Comparison of ENCODE assay signal across 8 cellular contexts in genomic region chr10:72686430-72686829, GRCh38. TPM values are rescaled to one million over a fixed set of nuclear protein-coding genes. Genes with fewer than 3 reads are reported as not detected.
DNase-seq lines count a peak whose midpoint lies in the region; ATAC-seq, FAIRE-seq and TF ChIP-seq lines count a peak whose summit lies in the region.
"Not testable (repeated sequence)": the region's sequence is repeated elsewhere in the genome, so short reads cannot be mapped to it uniquely, and the experiment has no call there.

No MANE protein-coding gene starts in this region.

- TF ChIP-seq POLR2A in A549 (IDR thresholded peaks at IDR 0.05; ENCODE audit: low read length); transverse colon (IDR thresholded peaks at IDR 0.05): not testable (repeated sequence)

- CTCF ChIA-PET in A549 (lab: Yijun Ruan, JAX), result interaction anchor here (1.3 to 1.7 kb wide), 3 partner anchors 10 to 148 kb away, joined by 3 to 9 read pairs (median 3); no protein-coding TSS in a partner anchor

- peaks cover 77% of the 10 kb centered on the region for H3K4me1 ChIP-seq in A549
- peaks cover 26% of the 10 kb centered on the region for H3K4me1 ChIP-seq in keratinocyte (ENCODE audit: control insufficient read depth, extremely low read depth, insufficient read depth, low read length)
- H3K4me1 ChIP-seq in mucosa of rectum (ENCODE audit: control insufficient read depth in 2 of 2, insufficient read depth in 2 of 2, low read length in 2 of 2), result peaks cover 6 to 32% of the 10 kb centered on the region in 2 donors
- peaks cover 62% of the 10 kb centered on the region for H3K4me1 ChIP-seq in psoas muscle
- H3K4me1 ChIP-seq in transverse colon, result peaks cover 0 to 31% (median 16%) of the 10 kb centered on the region in 4 donors

- H3K9ac ChIP-seq in keratinocyte (ENCODE audit: control insufficient read depth, extremely low read depth, insufficient read depth, low read length); mucosa of rectum (ENCODE audit: low read depth in 1 of 2, low read length in 2 of 2): not testable (repeated sequence)

- dilution Hi-C loops in keratinocyte (cut with MboI; ENCODE audit: extremely low pct_ligation_motif_present, low sequenced_read_pairs), result not testable (repeated sequence)

- H3K9me3 ChIP-seq in A549; keratinocyte (ENCODE audit: control insufficient read depth, low read depth, low read length); mucosa of rectum (ENCODE audit: control insufficient read depth in 2 of 2, low read length in 2 of 2); psoas muscle; transverse colon: not testable (repeated sequence)

- not testable (repeated sequence) for DNase-seq in A549 (ENCODE audit: low read depth in 1 of 2, low spot score in 1 of 2); epithelial cell of prostate (ENCODE audit: low read depth, low spot score); keratinocyte (ENCODE audit: low read depth, low spot score); transverse colon
- DNase-seq in NCI-H2171 treated with DMSO at 0.1 percent for 48 hours (lab: John Stamatoyannopoulos, UW), result peak; percentile 3
- peak; percentile 77 for DNase-seq in bronchial epithelial cell (ENCODE audit: low read depth)
- peak in 1 of 2 donors; percentile 56 for DNase-seq in psoas muscle

- POLR2A ChIA-PET in A549 (lab: Yijun Ruan, JAX), result interaction anchor here (0.9 kb wide), 1 partner anchor 10 kb away, joined by 6 read pairs; no protein-coding TSS in a partner anchor

- not testable (repeated sequence) for H4K20me1 ChIP-seq in keratinocyte (ENCODE audit: control insufficient read depth, extremely low read depth, insufficient read depth, low read length)

- TF ChIP-seq RAD21 in A549 (conservative IDR thresholded peaks at IDR 0.05 in 1 of 2, IDR thresholded peaks at IDR 0.05 in 1 of 2), result not testable (repeated sequence)

- H3K79me2 ChIP-seq in keratinocyte (ENCODE audit: control insufficient read depth, insufficient read depth, low read length), result not testable (repeated sequence)

- in situ Hi-C loops in transverse colon (cut with MboI; ENCODE audit: low pct_ligation_motif_present in 1 of 4, low pct_unique_long_range_greater_than_20kb in 1 of 4, low sequenced_read_pairs in 3 of 4), result not testable (repeated sequence)

- H3K36me3 ChIP-seq in bronchial epithelial cell (ENCODE audit: control insufficient read depth, insufficient read depth, low read length); keratinocyte (ENCODE audit: control insufficient read depth in 2 of 2, extremely low read depth in 1 of 2, insufficient read depth in 2 of 2, low read length in 2 of 2); mucosa of rectum (ENCODE audit: control insufficient read depth in 2 of 2, insufficient read depth in 2 of 2, low read length in 2 of 2); psoas muscle (ENCODE audit: insufficient read depth in 1 of 2, low read depth in 1 of 2); transverse colon: not testable (repeated sequence)

- peak overlapping the region; percentile 87 to 89 for H3K27ac ChIP-seq in A549
- H3K27ac ChIP-seq in epithelial cell of prostate, result peak overlapping the region; percentile 76
- H3K27ac ChIP-seq in keratinocyte (ENCODE audit: control insufficient read depth, insufficient read depth, low read length), result not testable (repeated sequence)
- peak overlapping the region; percentile 71 to 82 for H3K27ac ChIP-seq in mucosa of rectum (ENCODE audit: low read depth in 2 of 2, low read length in 2 of 2)
- H3K27ac ChIP-seq in psoas muscle, result peak overlapping the region; percentile 93
- peak overlapping the region; percentile 59 to 72 (median 68) for H3K27ac ChIP-seq in transverse colon

- FAIRE-seq in A549 (lab: Jason Lieb, UNC); bronchial epithelial cell (lab: Jason Lieb, UNC): not testable (repeated sequence)
- peak; percentile 9 for FAIRE-seq in keratinocyte (lab: Jason Lieb, UNC)

- H3K4me2 ChIP-seq in A549 (peak overlapping the region; percentile 87), keratinocyte (ENCODE audit: control insufficient read depth, extremely low read depth, insufficient read depth, low read depth, low read length) (peak overlapping the region; percentile 22)

- H2AFZ ChIP-seq in keratinocyte (ENCODE audit: control insufficient read depth, low read length), result peak overlapping the region; percentile 46

- not testable (repeated sequence) for H3K4me3 ChIP-seq in A549; bronchial epithelial cell (ENCODE audit: low read depth, low read length); keratinocyte (ENCODE audit: control insufficient read depth in 2 of 3, extremely low read depth in 1 of 3, insufficient read depth in 2 of 3, low read depth in 1 of 3, low read length in 3 of 3); mucosa of rectum (ENCODE audit: low read length in 2 of 2); psoas muscle; transverse colon

- 76% methylated on average over 8 of the region's 8 CpGs for WGBS in A549 (ENCODE audit: missing lambda C conversion rate)
- 50 to 64% (median 52%) methylated on average over 8 of the region's 8 CpGs for WGBS in psoas muscle, 3 donors
- WGBS in transverse colon (ENCODE audit: low coverage in 1 of 2), 2 donors, result 82 to 91% methylated on average over 6 to 8 of the region's 8 CpGs

- H3K9me1 ChIP-seq in keratinocyte (ENCODE audit: control insufficient read depth, extremely low read depth, insufficient read depth, low read length), result not testable (repeated sequence)

- not testable (repeated sequence) for ATAC-seq in A549
- ATAC-seq in psoas muscle, result peak; percentile 48 to 74 (median 60)

- TF ChIP-seq EP300 in A549 (IDR thresholded peaks at IDR 0.05); transverse colon (IDR thresholded peaks at IDR 0.05; ENCODE audit: low read depth): not testable (repeated sequence)

- H3K27me3 ChIP-seq in bronchial epithelial cell (ENCODE audit: control insufficient read depth, insufficient read depth, low read length); keratinocyte (ENCODE audit: control insufficient read depth, extremely low read depth, insufficient read depth, low read length); mucosa of rectum (ENCODE audit: control insufficient read depth in 2 of 2, insufficient read depth in 2 of 2, low read length in 2 of 2); psoas muscle (ENCODE audit: insufficient read depth in 3 of 3, low read length in 2 of 3); transverse colon: not testable (repeated sequence)

- intact Hi-C loops in psoas muscle (cut with DNase I), result loop anchor here in 1 of 2 donors (5.0 kb wide), 1 partner anchor 59 kb away; the partner anchor contains the start of gene MICU1
- intact Hi-C loops in transverse colon (cut with DNase I; ENCODE audit: low total_unique reads), result not testable (repeated sequence)

- not testable (repeated sequence) for TF ChIP-seq CTCF in A549 (IDR thresholded peaks at IDR 0.05); bronchial epithelial cell (IDR thresholded peaks at IDR 0.05; ENCODE audit: insufficient read depth, low read length, severe bottlenecking); keratinocyte (optimal IDR thresholded peaks at IDR 0.05 in 1 of 3, IDR thresholded peaks at IDR 0.05 in 1 of 3, conservative IDR thresholded peaks at IDR 0.05 in 1 of 3; ENCODE audit: extremely low read depth in 1 of 3, insufficient read depth in 2 of 3, low read length in 3 of 3); psoas muscle (IDR thresholded peaks at IDR 0.05); transverse colon (IDR thresholded peaks at IDR 0.05)

TF ChIP-seq in A549, 52 proteins besides CTCF, POLR2A, EP300 and RAD21:
- TF ChIP-seq HOXB13 (CRISPR knock-in tag; IDR thresholded peaks at IDR 0.05; ENCODE audit: low read depth) (peak; percentile 21; the same call in 1 of the 2 replicates), ZNF302 (CRISPR knock-in tag; IDR thresholded peaks at IDR 0.05) (0 out of 2 replicates have a peak, but pooled peaks have one; percentile 25)
TF ChIP-seq in A549: peak in this region for 2; not testable (repeated sequence) for 50.

RNA-seq across cellular contexts. Expression of gene MCU, which starts 5.5 kb away (rescaled TPM):
- polyA plus RNA-seq in A549 (2011; rRNA removed) (221 and 226 TPM in 2 replicates), A549 (2017; fragmentation: RNase III; extraction: RNeasy Plus Mini Kit Qiagen cat#74134 plus additional on column Dnase treatment) (40.3 to 44.0 TPM (median 42.2 TPM) in 3 replicates), keratinocyte (50.0 to 104 TPM (median 103 TPM) in 3 replicates), psoas muscle (10 to 100 TPM; 32.4 to 40.5 (median 35.0) TPM)
- 42.6 and 47.1 TPM in 2 replicates for polyA plus RNA-seq in A549 (2012; cell fraction: cytosol; rRNA removed)
- polyA plus RNA-seq in A549 (2012; cell fraction: nucleus; rRNA removed), result 40.7 and 48.6 TPM in 2 replicates
- 131 and 156 TPM in 2 replicates for polyA minus RNA-seq in A549 (2011; rRNA and poly(A)+ RNA removed)
- total RNA-seq in bronchial epithelial cell (38.7 and 39.4 TPM in 2 replicates), psoas muscle (100 to 1,000 TPM in 1 of 4 donors, 10 to 100 TPM in 3; 66.1 to 118 (median 80.1) TPM), transverse colon (10 to 100 TPM; 25.1 to 82.4 (median 65.1) TPM)
- polyA plus RNA-seq in keratinocyte (2011; ENCODE audit: low read depth), result 12.0 TPM
- polyA plus RNA-seq in keratinocyte (2011; cell fraction: cytosol; rRNA removed), result 56.9 and 99.0 TPM in 2 replicates
- 53.4 and 58.0 TPM in 2 replicates for polyA plus RNA-seq in keratinocyte (2011; cell fraction: nucleus; rRNA removed)
- polyA plus RNA-seq in keratinocyte (2012; ENCODE audit: low replicate concordance), result 24.0 and 27.4 TPM in 2 replicates
- 48.6 to 109 TPM (median 101 TPM) in 3 replicates for polyA minus RNA-seq in keratinocyte
- 50.6 TPM for polyA minus RNA-seq in keratinocyte (2011; cell fraction: cytosol; rRNA and poly(A)+ RNA removed)
- 25.0 and 47.2 TPM in 2 replicates for polyA minus RNA-seq in keratinocyte (2011; cell fraction: nucleus; rRNA and poly(A)+ RNA removed)
